22 cellular contexts compared by ENCODE assay signal in genomic region chr7:157664866-157665633, GRCh38.
"Had no signal": no experiment of that assay in that cellular context is flagged by ENCODE, and none has a peak within 500 bp of the region (broad histone marks: within the 10 kb centered on the region; RNA-seq: fewer than 3 reads in every experiment).

No MANE protein-coding gene starts in this region.

- ATAC-seq: activated CD8-positive, alpha-beta memory T cell treated with anti-CD3 and anti-CD28 coated beads, Interleukin-2, amount 10 ng/mL, durations not matched to agents 7 days and 5 days; activated naive CD8-positive, alpha-beta T cell treated with anti-CD3 and anti-CD28 coated beads, Interleukin-2, amount 50 U/mL, for 24 hours; effector memory CD8-positive, alpha-beta T cell; left colon had no signal

- DNase-seq: activated B cell treated with CpG ODN at 0.5 μM for 24 hours; activated CD4-positive, alpha-beta memory T cell treated with anti-CD3 and anti-CD28 coated beads for 36 hours; activated CD4-positive, alpha-beta T cell treated with anti-CD3 and anti-CD28 coated beads for 4 hours; activated CD8-positive, alpha-beta memory T cell treated with anti-CD3 and anti-CD28 coated beads, Interleukin-2, amount 10 ng/mL, durations not matched to agents 7 days and 5 days; activated naive CD4-positive, alpha-beta T cell; activated naive CD8-positive, alpha-beta T cell treated with anti-CD3 and anti-CD28 coated beads, Interleukin-2, amount 50 U/mL, for 24 hours; anterior cingulate cortex; caudate nucleus; effector memory CD8-positive, alpha-beta T cell; small intestine; stimulated activated CD4-positive, alpha-beta T cell treated with anti-CD3 and anti-CD28 coated beads, Interleukin-4, amount 100 ng/mL, for 1 hour; stomach; testis had no signal

- H3K27ac Mint-ChIP-seq: activated B cell treated with CpG ODN at 0.5 μM for 24 hours; activated CD4-positive, alpha-beta memory T cell treated with anti-CD3 and anti-CD28 coated beads for 36 hours; activated CD8-positive, alpha-beta memory T cell treated with anti-CD3 and anti-CD28 coated beads, Interleukin-2, amount 10 ng/mL, durations not matched to agents 7 days and 5 days; activated naive CD8-positive, alpha-beta T cell treated with anti-CD3 and anti-CD28 coated beads, Interleukin-2, amount 50 U/mL, for 24 hours; effector memory CD8-positive, alpha-beta T cell; mesothelial cell of epicardium; T-helper 2 cell treated with Interferon-gamma antibody and Interleukin-4, amounts not matched to agents 5 μg/mL and 100 μg/mL, for 36 hours; type B pancreatic cell had no signal

- H3K9me3 ChIP-seq: prostate gland, right atrium auricular region, stomach, testis had no signal

- H3K4me1 ChIP-seq: prostate gland had no signal

- H3K36me3 ChIP-seq: prostate gland, right atrium auricular region, stomach had no signal

- H3K4me3 Mint-ChIP-seq: activated B cell treated with CpG ODN at 0.5 μM for 24 hours; activated CD4-positive, alpha-beta memory T cell treated with anti-CD3 and anti-CD28 coated beads for 36 hours; activated CD8-positive, alpha-beta memory T cell treated with anti-CD3 and anti-CD28 coated beads, Interleukin-2, amount 10 ng/mL, durations not matched to agents 7 days and 5 days; activated naive CD8-positive, alpha-beta T cell treated with anti-CD3 and anti-CD28 coated beads, Interleukin-2, amount 50 U/mL, for 24 hours; brain; effector memory CD8-positive, alpha-beta T cell; mesothelial cell of epicardium; neural crest cell; T-helper 2 cell treated with Interferon-gamma antibody and Interleukin-4, amounts not matched to agents 5 μg/mL and 100 μg/mL, for 36 hours; type B pancreatic cell had no signal

- H3K9me3 Mint-ChIP-seq: activated B cell treated with CpG ODN at 0.5 μM for 24 hours; activated CD4-positive, alpha-beta memory T cell treated with anti-CD3 and anti-CD28 coated beads for 36 hours; activated naive CD8-positive, alpha-beta T cell treated with anti-CD3 and anti-CD28 coated beads, Interleukin-2, amount 50 U/mL, for 24 hours; effector memory CD8-positive, alpha-beta T cell; mesothelial cell of epicardium; neural crest cell; T-helper 2 cell treated with Interferon-gamma antibody and Interleukin-4, amounts not matched to agents 5 μg/mL and 100 μg/mL, for 36 hours; type B pancreatic cell had no signal

- H3K27ac ChIP-seq: prostate gland, right atrium auricular region, stomach, testis had no signal

- H3K36me3 Mint-ChIP-seq: activated CD4-positive, alpha-beta memory T cell treated with anti-CD3 and anti-CD28 coated beads for 36 hours; activated CD8-positive, alpha-beta memory T cell treated with anti-CD3 and anti-CD28 coated beads, Interleukin-2, amount 10 ng/mL, durations not matched to agents 7 days and 5 days; mesothelial cell of epicardium; type B pancreatic cell had no signal

- H3K27me3 ChIP-seq: right atrium auricular region, testis had no signal

- H3K4me3 ChIP-seq: lung, prostate gland, right atrium auricular region, stomach, testis had no signal
